Comparison of ENCODE assay signal across 9 cellular contexts in genomic region chr1:46285730-46286477, GRCh38. TPM values are rescaled to one million over a fixed set of nuclear protein-coding genes. Genes with fewer than 3 reads are reported as not detected.
A peak's percentile ranks its signal among the peaks of the same experiment; 100 is the strongest.
DNase-seq lines count a peak whose midpoint lies in the region; ATAC-seq and TF ChIP-seq lines count a peak whose summit lies in the region.
"Had no signal": no experiment of that assay in that cellular context is flagged by ENCODE, and none has a peak within 500 bp of the region (broad histone marks: within the 10 kb centered on the region; RNA-seq: fewer than 3 reads in every experiment).

No MANE protein-coding gene starts in this region.

- peak overlapping the region; percentile 30 for H2AK9ac ChIP-seq in IMR-90 (replicated peaks; ENCODE audit: low read depth, low read length, poor library complexity)

- H3K56ac ChIP-seq in IMR-90 (ENCODE audit: extremely low read depth, insufficient read depth, low read length), result no peak overlapping the region

- H3K18ac ChIP-seq in IMR-90 (ENCODE audit: low read depth, low read length), result no peak overlapping the region

- 87% methylated on average over 9 of the region's 27 CpGs; no CpG with 5 or more reads in 1 of the 2 experiments for WGBS in IMR-90 (ENCODE audit: extremely low coverage in 2 of 2, insufficient read length in 1 of 2), 2 experiments
- WGBS in GM23248 (ENCODE audit: low coverage in 1 of 2, low lambda C conversion rate in 2 of 2, missing lambda C conversion rate in 2 of 2), 2 experiments, result 84 to 90% methylated on average over 26 to 27 of the region's 27 CpGs

- dilution Hi-C loops in IMR-90 (cut with HindIII; ENCODE audit: low sequenced_read_pairs, unreplicated experiment), result no loop called here

- no peak for TF ChIP-seq RAD21 in IMR-90 (IDR thresholded peaks at IDR 0.05; ENCODE audit: low read length)

- intact Hi-C loops in IMR-90 (cut with micrococcal nuclease), result no loop called here
- intact Hi-C loops in OCI-LY7 (cut with micrococcal nuclease; ENCODE audit: unreplicated experiment), result no loop called here

- POLR2A ChIA-PET in IMR-90 (lab: Charles Lee; ENCODE audit: unreplicated experiment), result no interaction called here
- POLR2A ChIA-PET in OCI-LY7 (lab: Charles Lee), result interaction anchor here (0.8 to 1.8 kb wide), 2 partner anchors 17 to 27 kb away, joined by 3 to 6 read pairs; partner anchors contain the start of genes LRRC41 and UQCRH
- POLR2A ChIA-PET in activated naive CD8-positive, alpha-beta T cell treated with anti-CD3 and anti-CD28 coated beads, Interleukin-2, amount 10 ng/mL, durations not matched to agents 7 days and 5 days (lab: Charles Lee), result interaction anchor here (0.6 to 3.1 kb wide), 8 partner anchors 9 to 433 kb away, joined by 3 to 21 read pairs (median 5); partner anchors contain the start of genes EFCAB14, LRRC41, RAD54L and UQCRH

- no peaks in the 10 kb centered on the region for H3K9me3 Mint-ChIP-seq in activated naive CD8-positive, alpha-beta T cell treated with anti-CD3 and anti-CD28 coated beads, Interleukin-2, amount 10 ng/mL, durations not matched to agents 7 days and 5 days

- H2AFZ ChIP-seq in IMR-90 (replicated peaks; ENCODE audit: low read length, poor library complexity) (no peak overlapping the region), OCI-LY7 (ENCODE audit: low read length) (no peak overlapping the region), GM23248 (no peak overlapping the region)

- in situ Hi-C loops in IMR-90 (cut with MboI; ENCODE audit: low sequenced_read_pairs) (no loop called here), GM23248 (cut with MboI) (no loop called here)

- ATAC-seq in IMR-90 (ENCODE audit: low read depth) (no peak), HG02763 (IDR thresholded peaks at IDR 0.05; ENCODE audit: unreplicated experiment) (no peak)
- ATAC-seq in activated naive CD8-positive, alpha-beta T cell treated with anti-CD3 and anti-CD28 coated beads, Interleukin-2, amount 10 ng/mL, durations not matched to agents 7 days and 5 days (ENCODE audit: low read depth), result peak; percentile 92

- H3K27ac ChIP-seq in IMR-90 (ENCODE audit: insufficient read depth, low read length) (no peak overlapping the region), OCI-LY7 (ENCODE audit: low read depth, low read length, poor library complexity, severe bottlenecking) (no peak overlapping the region), GM23248 (no peak overlapping the region)
- H3K27ac ChIP-seq: thoracic aorta had no signal

- H3K27me3 Mint-ChIP-seq in activated naive CD8-positive, alpha-beta T cell treated with anti-CD3 and anti-CD28 coated beads, Interleukin-2, amount 10 ng/mL, durations not matched to agents 7 days and 5 days, result no peaks in the 10 kb centered on the region

- H3K9me1 ChIP-seq in IMR-90 (ENCODE audit: insufficient read depth, low read length), result peaks cover 11% of the 10 kb centered on the region

- H2BK20ac ChIP-seq in IMR-90 (ENCODE audit: low read depth, low read length), result no peak overlapping the region

- H3K79me2 ChIP-seq in OCI-LY7 (ENCODE audit: insufficient read depth, low read depth, low read length) (no peaks in the 10 kb centered on the region), GM23248 (ENCODE audit: insufficient read depth) (peaks cover 57% of the 10 kb centered on the region)

- H3K36me3 Mint-ChIP-seq in activated naive CD8-positive, alpha-beta T cell treated with anti-CD3 and anti-CD28 coated beads, Interleukin-2, amount 10 ng/mL, durations not matched to agents 7 days and 5 days, result peaks cover 42% of the 10 kb centered on the region

- H3K36me3 ChIP-seq in IMR-90 (ENCODE audit: control insufficient read depth, insufficient read depth, low read length), result peaks cover 31% of the 10 kb centered on the region
- H3K36me3 ChIP-seq in OCI-LY7 (ENCODE audit: insufficient read depth, low read length), result peaks cover 65% of the 10 kb centered on the region
- peaks cover 42% of the 10 kb centered on the region for H3K36me3 ChIP-seq in GM23248 (ENCODE audit: low read depth)

- H3K9me3 ChIP-seq in IMR-90 (ENCODE audit: control insufficient read depth, insufficient read depth, low read length) (no peaks in the 10 kb centered on the region), OCI-LY7 (ENCODE audit: low read length) (no peaks in the 10 kb centered on the region), GM23248 (ENCODE audit: low read depth) (no peaks in the 10 kb centered on the region)
- H3K9me3 ChIP-seq: thoracic aorta had no signal

- peak overlapping the region; percentile 89 for H3K27ac Mint-ChIP-seq in activated naive CD8-positive, alpha-beta T cell treated with anti-CD3 and anti-CD28 coated beads, Interleukin-2, amount 10 ng/mL, durations not matched to agents 7 days and 5 days

- TF ChIP-seq POLR2A in IMR-90 (IDR thresholded peaks at IDR 0.05; ENCODE audit: low read depth, low read length), result no peak

- peaks cover 13% of the 10 kb centered on the region for H3K4me1 ChIP-seq in IMR-90 (ENCODE audit: control insufficient read depth, insufficient read depth, low read length)
- peaks cover 5% of the 10 kb centered on the region for H3K4me1 ChIP-seq in OCI-LY7 (ENCODE audit: insufficient read depth, low read length, poor library complexity, severe bottlenecking)
- H3K4me1 ChIP-seq in GM23248 (ENCODE audit: insufficient read depth), result peaks cover 29% of the 10 kb centered on the region

- peak overlapping the region; percentile 25 for H3K4me3 Mint-ChIP-seq in activated naive CD8-positive, alpha-beta T cell treated with anti-CD3 and anti-CD28 coated beads, Interleukin-2, amount 10 ng/mL, durations not matched to agents 7 days and 5 days

- DNase-seq in IMR-90 (no peak), OCI-LY7 (ENCODE audit: low spot score) (peak; percentile 43), OCI-M2 (lab: John Stamatoyannopoulos, UW; ENCODE audit: unreplicated experiment) (no peak), COR-L47 (lab: John Stamatoyannopoulos, UW) (no peak), GM23248 (no peak)
- peak; percentile 63 for DNase-seq in activated naive CD8-positive, alpha-beta T cell treated with anti-CD3 and anti-CD28 coated beads, Interleukin-2, amount 10 ng/mL, durations not matched to agents 7 days and 5 days
- DNase-seq in stimulated activated CD4-positive, alpha-beta T cell treated with anti-CD3 and anti-CD28 coated beads, Interleukin-4, amount 100 ng/mL, for 24 hours, result peak; percentile 17

- H3K27me3 ChIP-seq in IMR-90 (ENCODE audit: control insufficient read depth, insufficient read depth, low read length), result no peaks in the 10 kb centered on the region
- no peaks in the 10 kb centered on the region for H3K27me3 ChIP-seq in GM23248 (replicated peaks; ENCODE audit: insufficient read depth)

- BruUV-seq in IMR-90 (replicated peaks; lab: Mats Ljungman, UMichigan) (TSS peak; percentile 62), OCI-LY7 (replicated peaks; lab: Mats Ljungman, UMichigan) (no TSS peak)

- H2BK120ac ChIP-seq in IMR-90 (ENCODE audit: low read depth, low read length), result no peak overlapping the region

- H4K5ac ChIP-seq in IMR-90 (ENCODE audit: low read depth, low read length), result no peak overlapping the region

- peaks cover 35% of the 10 kb centered on the region for H3K4me1 Mint-ChIP-seq in activated naive CD8-positive, alpha-beta T cell treated with anti-CD3 and anti-CD28 coated beads, Interleukin-2, amount 10 ng/mL, durations not matched to agents 7 days and 5 days

- no peak overlapping the region for H4K91ac ChIP-seq in IMR-90 (ENCODE audit: insufficient read depth, low read depth, low read length)

- H3K4ac ChIP-seq in IMR-90 (ENCODE audit: low read depth, low read length), result no peak overlapping the region

- H4K8ac ChIP-seq in IMR-90 (ENCODE audit: low read depth in 2 of 2, low read length in 2 of 2), result no peak overlapping the region

- no peak overlapping the region for H3K23ac ChIP-seq in IMR-90 (ENCODE audit: low read depth, low read length)

- H3K79me1 ChIP-seq in IMR-90 (ENCODE audit: low read depth in 1 of 2, low read length in 2 of 2), result peaks cover 36 to 70% of the 10 kb centered on the region in 2 experiments

- H3K9ac ChIP-seq in IMR-90 (ENCODE audit: low read depth, low read length) (no peak overlapping the region), GM23248 (no peak overlapping the region)

- no peak overlapping the region for H2AK5ac ChIP-seq in IMR-90 (ENCODE audit: low read depth, low read length)

- CTCF ChIA-PET in IMR-90 (lab: Yijun Ruan, JAX), result no interaction called here
- CTCF ChIA-PET in OCI-LY7 (lab: Charles Lee; ENCODE audit: unreplicated experiment), result interaction anchor here (0.7 to 0.9 kb wide), 2 partner anchors 13 to 19 kb away, joined by 3 read pairs; no protein-coding TSS in a partner anchor

- H3F3A ChIP-seq in GM23248 (ENCODE audit: insufficient read depth), result peaks cover 35% of the 10 kb centered on the region

- H3K4me3 ChIP-seq in IMR-90 (ENCODE audit: insufficient read depth, low read depth, low read length) (no peak overlapping the region), OCI-LY7 (ENCODE audit: low read depth, low read length, poor library complexity, severe bottlenecking) (no peak overlapping the region), GM23248 (no peak overlapping the region)
- H3K4me3 ChIP-seq: thoracic aorta had no signal

- H4K20me1 ChIP-seq in IMR-90 (ENCODE audit: insufficient read depth, low read length), result peaks cover 30% of the 10 kb centered on the region
- no peaks in the 10 kb centered on the region for H4K20me1 ChIP-seq in OCI-LY7 (ENCODE audit: insufficient read depth, low read length)
- H4K20me1 ChIP-seq in GM23248 (ENCODE audit: insufficient read depth), result no peaks in the 10 kb centered on the region

- H3K9me2 ChIP-seq in OCI-LY7 (ENCODE audit: insufficient read depth, low read length), result no peaks in the 10 kb centered on the region
- no peaks in the 10 kb centered on the region for H3K9me2 ChIP-seq in GM23248 (ENCODE audit: insufficient read depth)

- no peak overlapping the region for H2BK15ac ChIP-seq in IMR-90 (ENCODE audit: low read depth, low read length)

- no peak overlapping the region for H3K14ac ChIP-seq in IMR-90 (replicated peaks; ENCODE audit: low read depth, low read length)

- no peak overlapping the region for H3K4me2 ChIP-seq in IMR-90 (ENCODE audit: low read depth, low read length)
- H3K4me2 ChIP-seq in OCI-LY7 (ENCODE audit: low read length), result no peak overlapping the region
- H3K4me2 ChIP-seq in GM23248 (ENCODE audit: unreplicated experiment), result no peak overlapping the region

- TF ChIP-seq CTCF in IMR-90 (conservative IDR thresholded peaks at IDR 0.05; ENCODE audit: low read depth, low read length) (no peak), OCI-LY7 (conservative IDR thresholded peaks at IDR 0.05; ENCODE audit: low read length) (no peak)

- no peak overlapping the region for H2BK5ac ChIP-seq in IMR-90 (ENCODE audit: low read depth, low read length, poor library complexity, severe bottlenecking)

RNA-seq across cellular contexts. Expression of gene LRRC41, which starts 17.5 kb away (rescaled TPM):
- total RNA-seq in IMR-90 (2012; rRNA removed) (62.5 and 67.6 TPM in 2 replicates), OCI-LY7 (2022) (43.7 and 48.8 TPM in 2 replicates)
- polyA plus RNA-seq in IMR-90 (2012; rRNA removed) (81.1 and 83.2 TPM in 2 replicates), GM23248 (2016; fragmentation: Nextera tagmentation; extraction: Ambion mirVana) (103 and 108 TPM in 2 replicates)
- polyA plus RNA-seq in IMR-90 (2012; cell fraction: cytosol; rRNA removed), result 53.0 and 85.3 TPM in 2 replicates
- 102 and 130 TPM in 2 replicates for polyA plus RNA-seq in IMR-90 (2012; cell fraction: nucleus; rRNA removed; ENCODE audit: low replicate concordance)
- total RNA-seq in OCI-LY7 (2014; rRNA removed; shearing (Covaris generic)), result 24.1 and 36.8 TPM in 2 replicates
- total RNA-seq in activated naive CD8-positive, alpha-beta T cell treated with anti-CD3 and anti-CD28 coated beads, Interleukin-2, amount 10 ng/mL, durations not matched to agents 7 days and 5 days, result 10 to 100 TPM; 36.8 to 38.8 TPM
- total RNA-seq in GM23248 (2014; rRNA removed; shearing (Covaris generic)), result 131 and 133 TPM in 2 replicates

RNA-seq across cellular contexts. Expression of gene UQCRH, which starts 17.6 kb away (rescaled TPM):
- 347 and 738 TPM in 2 replicates for total RNA-seq in IMR-90 (2012; rRNA removed)
- polyA plus RNA-seq in IMR-90 (2012; rRNA removed), result 535 and 736 TPM in 2 replicates
- 166 and 447 TPM in 2 replicates for polyA plus RNA-seq in IMR-90 (2012; cell fraction: cytosol; rRNA removed)
- polyA plus RNA-seq in IMR-90 (2012; cell fraction: nucleus; rRNA removed; ENCODE audit: low replicate concordance), result 31.1 and 246 TPM in 2 replicates
- 693 and 1,106 TPM in 2 replicates for total RNA-seq in OCI-LY7 (2014; rRNA removed; shearing (Covaris generic))
- 450 and 489 TPM in 2 replicates for total RNA-seq in OCI-LY7 (2022)
- total RNA-seq in activated naive CD8-positive, alpha-beta T cell treated with anti-CD3 and anti-CD28 coated beads, Interleukin-2, amount 10 ng/mL, durations not matched to agents 7 days and 5 days, result 100 to 1,000 TPM; 250 to 260 TPM
- 334 and 337 TPM in 2 replicates for total RNA-seq in GM23248 (2014; rRNA removed; shearing (Covaris generic))
- 237 and 238 TPM in 2 replicates for polyA plus RNA-seq in GM23248 (2016; fragmentation: Nextera tagmentation; extraction: Ambion mirVana)

RNA-seq across cellular contexts. Expression of gene RAD54L, which starts 38.3 kb away (rescaled TPM):
- 4.7 and 4.8 TPM in 2 replicates for total RNA-seq in IMR-90 (2012; rRNA removed)
- 10.6 and 10.7 TPM in 2 replicates for polyA plus RNA-seq in IMR-90 (2012; rRNA removed)
- 4.1 and 9.9 TPM in 2 replicates for polyA plus RNA-seq in IMR-90 (2012; cell fraction: cytosol; rRNA removed)
- polyA plus RNA-seq in IMR-90 (2012; cell fraction: nucleus; rRNA removed; ENCODE audit: low replicate concordance), result 20.5 and 33.8 TPM in 2 replicates
- 53.3 and 62.6 TPM in 2 replicates for total RNA-seq in OCI-LY7 (2014; rRNA removed; shearing (Covaris generic))
- 78.5 and 84.6 TPM in 2 replicates for total RNA-seq in OCI-LY7 (2022)
- total RNA-seq in activated naive CD8-positive, alpha-beta T cell treated with anti-CD3 and anti-CD28 coated beads, Interleukin-2, amount 10 ng/mL, durations not matched to agents 7 days and 5 days, result 10 to 100 TPM; 47.9 to 50.8 TPM
- total RNA-seq in GM23248 (2014; rRNA removed; shearing (Covaris generic)), result 1.9 and 3.0 TPM in 2 replicates
- 4.4 and 4.9 TPM in 2 replicates for polyA plus RNA-seq in GM23248 (2016; fragmentation: Nextera tagmentation; extraction: Ambion mirVana)

RNA-seq across cellular contexts. Expression of gene NSUN4, which starts 54.7 kb away (rescaled TPM):
- total RNA-seq in IMR-90 (2012; rRNA removed) (10.9 and 11.9 TPM in 2 replicates), OCI-LY7 (2022) (29.8 and 33.5 TPM in 2 replicates)
- polyA plus RNA-seq in IMR-90 (2012; rRNA removed) (11.6 and 13.0 TPM in 2 replicates), GM23248 (2016; fragmentation: Nextera tagmentation; extraction: Ambion mirVana) (11.4 and 14.9 TPM in 2 replicates)
- 12.8 and 16.1 TPM in 2 replicates for polyA plus RNA-seq in IMR-90 (2012; cell fraction: cytosol; rRNA removed)
- 12.0 and 17.3 TPM in 2 replicates for polyA plus RNA-seq in IMR-90 (2012; cell fraction: nucleus; rRNA removed; ENCODE audit: low replicate concordance)
- total RNA-seq in OCI-LY7 (2014; rRNA removed; shearing (Covaris generic)), result 13.2 and 26.6 TPM in 2 replicates
- 10 to 100 TPM; 23.2 to 24.9 TPM for total RNA-seq in activated naive CD8-positive, alpha-beta T cell treated with anti-CD3 and anti-CD28 coated beads, Interleukin-2, amount 10 ng/mL, durations not matched to agents 7 days and 5 days
- 11.7 and 12.5 TPM in 2 replicates for total RNA-seq in GM23248 (2014; rRNA removed; shearing (Covaris generic))

Comparison
In these comparisons a context has a peak if more than half of its experiments do, and no peak if none do; other contexts are left out.
1. DNase-seq: peak in OCI-LY7 (single experiment), activated naive CD8-positive, alpha-beta T cell treated with anti-CD3 and anti-CD28 coated beads, Interleukin-2, amount 10 ng/mL, durations not matched to agents 7 days and 5 days (single experiment) and stimulated activated CD4-positive, alpha-beta T cell treated with anti-CD3 and anti-CD28 coated beads, Interleukin-4, amount 100 ng/mL, for 24 hours (single experiment); none in IMR-90 (single experiment), OCI-M2 (single experiment), COR-L47 (single experiment) and GM23248 (single experiment).